Comparison of ENCODE assay signal across 8 cellular contexts in the genomic region with DNA sequence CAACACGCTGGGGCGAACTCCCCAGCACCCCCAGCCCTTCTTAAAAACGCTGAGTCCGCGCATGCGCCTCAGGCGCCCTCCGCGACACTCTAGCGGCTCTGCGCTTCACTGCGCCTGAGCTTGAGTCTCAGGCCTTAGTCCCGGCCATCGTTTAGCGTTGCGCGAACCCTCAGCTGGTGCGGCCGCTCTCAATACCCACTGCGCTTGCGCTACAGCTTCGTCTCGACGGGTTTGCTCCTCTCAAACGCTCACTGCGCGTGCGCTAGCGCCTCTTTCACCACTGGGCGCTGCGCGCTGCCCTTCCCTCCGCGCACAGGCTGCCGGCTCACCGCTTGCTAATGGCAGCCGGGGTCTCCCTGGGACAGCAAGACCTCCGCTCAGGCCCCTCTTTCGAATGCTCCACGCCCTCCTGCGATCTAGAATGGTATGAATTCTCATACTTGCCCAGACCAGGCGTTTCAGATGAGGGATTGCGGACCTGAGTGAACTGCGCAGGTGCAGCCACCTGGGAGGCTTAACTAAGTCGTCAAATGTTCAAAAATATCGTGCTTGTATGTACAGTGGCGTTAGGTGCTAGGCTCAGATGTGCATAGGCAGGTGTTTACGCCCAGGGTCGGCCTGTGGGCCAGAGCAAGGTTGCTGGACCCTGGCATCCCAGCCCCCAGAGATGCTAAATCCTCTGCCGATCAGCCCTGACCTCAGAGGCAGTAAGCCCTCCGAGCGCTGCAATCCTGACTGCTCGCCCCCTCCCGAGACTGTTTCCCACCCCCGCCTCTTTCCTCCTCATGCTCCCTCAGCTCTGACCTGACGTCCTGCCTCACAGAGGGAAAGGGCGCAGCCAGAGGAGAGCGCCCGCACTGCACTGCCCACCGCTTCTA. TPM values are rescaled to one million over a fixed set of nuclear protein-coding genes. Genes with fewer than 3 reads are reported as not detected.
DNase-seq lines count a peak whose midpoint lies in the region; ATAC-seq and TF ChIP-seq lines count a peak whose summit lies in the region.

A gene with protein sequence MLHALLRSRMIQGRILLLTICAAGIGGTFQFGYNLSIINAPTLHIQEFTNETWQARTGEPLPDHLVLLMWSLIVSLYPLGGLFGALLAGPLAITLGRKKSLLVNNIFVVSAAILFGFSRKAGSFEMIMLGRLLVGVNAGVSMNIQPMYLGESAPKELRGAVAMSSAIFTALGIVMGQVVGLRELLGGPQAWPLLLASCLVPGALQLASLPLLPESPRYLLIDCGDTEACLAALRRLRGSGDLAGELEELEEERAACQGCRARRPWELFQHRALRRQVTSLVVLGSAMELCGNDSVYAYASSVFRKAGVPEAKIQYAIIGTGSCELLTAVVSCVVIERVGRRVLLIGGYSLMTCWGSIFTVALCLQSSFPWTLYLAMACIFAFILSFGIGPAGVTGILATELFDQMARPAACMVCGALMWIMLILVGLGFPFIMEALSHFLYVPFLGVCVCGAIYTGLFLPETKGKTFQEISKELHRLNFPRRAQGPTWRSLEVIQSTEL (plus strand): TSS at position 270 of the 878 bp plus-strand sequence. CDS start 125 bp downstream, at position 395.

- no peaks in the 10 kb centered on the region for H3K27me3 ChIP-seq in rectal smooth muscle tissue (ENCODE audit: control insufficient read depth, insufficient read depth, low read length)
- no peaks in the 10 kb centered on the region for H3K27me3 ChIP-seq in aorta (ENCODE audit: control insufficient read depth in 1 of 2, insufficient read depth in 2 of 2, low read length in 1 of 2)

- TF ChIP-seq POLR2A in GM18505 (IDR thresholded peaks at IDR 0.05; ENCODE audit: borderline replicate concordance, extremely low read depth, insufficient read depth, insufficient read length): peak; percentile 96

- H3K36me3 ChIP-seq in rectal smooth muscle tissue (ENCODE audit: control insufficient read depth, insufficient read depth, low read length) (no peaks in the 10 kb centered on the region), aorta (ENCODE audit: control insufficient read depth in 1 of 2, insufficient read depth in 2 of 2, low read length in 1 of 2) (no peaks in the 10 kb centered on the region)

- TF ChIP-seq CTCF in astrocyte of the cerebellum (IDR thresholded peaks at IDR 0.05; ENCODE audit: low read depth, low read length, missing control alignments): peak; percentile 31

- ATAC-seq in GM18505 (IDR thresholded peaks at IDR 0.05; ENCODE audit: unreplicated experiment): peak; percentile 87
- ATAC-seq in HG02970 (IDR thresholded peaks at IDR 0.05; ENCODE audit: low FRiP score, unreplicated experiment): peak; percentile 95
- peak; percentile 98 for ATAC-seq in aorta (ENCODE audit: low FRiP score)

- peak within 1 kb of the TSS; percentile 97 for H3K9ac ChIP-seq in rectal smooth muscle tissue (ENCODE audit: low read length)

- H3K4me1 ChIP-seq in rectal smooth muscle tissue (ENCODE audit: control insufficient read depth, insufficient read depth, low read length): no peaks in the 10 kb centered on the region
- peaks cover 0 to 2% of the 10 kb centered on the region in 2 donors for H3K4me1 ChIP-seq in aorta (ENCODE audit: control insufficient read depth in 1 of 2, insufficient read depth in 2 of 2, low read length in 2 of 2)

- peak; percentile 97 to 99 for DNase-seq in NCI-H1930 (lab: John Stamatoyannopoulos, UW)
- DNase-seq in T-helper 22 cell (ENCODE audit: low read depth): peak; percentile 89
- DNase-seq in astrocyte of the cerebellum (ENCODE audit: low read depth): peak; percentile 91
- DNase-seq in hepatic stellate cell (ENCODE audit: low spot score): peak; percentile 98
- peak; percentile 99 for DNase-seq in aorta

- H3K4me3 ChIP-seq in astrocyte of the cerebellum (ENCODE audit: low read depth, low read length) (peak within 1 kb of the TSS; percentile 69), rectal smooth muscle tissue (ENCODE audit: low read length) (peak within 1 kb of the TSS; percentile 85), aorta (ENCODE audit: low read length in 2 of 2) (peak within 1 kb of the TSS; percentile 23 to 73)

- 0 to 1% methylated on average over 59 to 60 of the region's 60 CpGs for WGBS in aorta, 2 donors

- H3K27ac ChIP-seq in rectal smooth muscle tissue (ENCODE audit: low read depth, low read length) (peak within 1 kb of the TSS; percentile 94), aorta (ENCODE audit: low read depth in 1 of 2, low read length in 2 of 2) (peak within 1 kb of the TSS; percentile 8 to 80)

- H3K9me3 ChIP-seq in aorta (ENCODE audit: control insufficient read depth, low read length): no peaks in the 10 kb centered on the region

- in situ Hi-C loops in astrocyte of the cerebellum (cut with HindIII; ENCODE audit: low sequenced_read_pairs): no loop called here

- intact Hi-C loops in aorta (cut with DNase I): loop anchor here in 1 of 2 donors (5.0 kb wide), 1 partner anchor 34 kb away; a partner anchor contains a TSS

RNA-seq across cellular contexts. Expression of the gene that starts here (rescaled TPM):
- total RNA-seq in aorta: 10 to 100 TPM in 1 of 2 donors, 1 to 10 TPM in 1; 4.8 to 14.4 TPM
- 10 to 100 TPM; 16.7 TPM for polyA plus RNA-seq in aorta

Comparison
In these comparisons a context has a peak if more than half of its experiments do, and no peak if none do; other contexts are left out.
1. Peak in every context shown above with its lines: DNase-seq, ATAC-seq, H3K4me3 ChIP-seq and H3K27ac ChIP-seq.